20 cellular contexts compared by ENCODE assay signal in genomic region chr2:213537579-213537978, GRCh38.
DNase-seq lines count a peak whose midpoint lies in the region; ATAC-seq and TF ChIP-seq lines count a peak whose summit lies in the region.
"Had no signal": no experiment of that assay in that cellular context is flagged by ENCODE, and none has a peak within 500 bp of the region (broad histone marks: within the 10 kb centered on the region; RNA-seq: fewer than 3 reads in every experiment).

No MANE protein-coding gene starts in this region.

- POLR2A ChIA-PET in activated CD4-positive, alpha-beta T cell treated with anti-CD3 and anti-CD28 coated beads, Interleukin-2, amount 10 ng/mL, durations not matched to agents 7 days and 5 days (lab: Charles Lee), result no interaction called here

- TF ChIP-seq CTCF in osteocyte (IDR thresholded peaks at IDR 0.05), result no peak

- no peaks in the 10 kb centered on the region for H3K4me1 Mint-ChIP-seq in osteocyte (ENCODE audit: unreplicated experiment)
- H3K4me1 Mint-ChIP-seq in activated CD4-positive, alpha-beta T cell treated with anti-CD3 and anti-CD28 coated beads, Interleukin-2, amount 10 ng/mL, durations not matched to agents 7 days and 5 days, result no peaks in the 10 kb centered on the region
- H3K4me1 Mint-ChIP-seq: activated B cell treated with CpG ODN at 0.5 μM for 24 hours; activated CD8-positive, alpha-beta memory T cell treated with anti-CD3 and anti-CD28 coated beads, Interleukin-2, amount 10 ng/mL, durations not matched to agents 7 days and 5 days had no signal

- peaks cover 6% of the 10 kb centered on the region for H3K27me3 Mint-ChIP-seq in osteocyte (ENCODE audit: unreplicated experiment)
- H3K27me3 Mint-ChIP-seq in activated CD4-positive, alpha-beta T cell treated with anti-CD3 and anti-CD28 coated beads, Interleukin-2, amount 10 ng/mL, durations not matched to agents 7 days and 5 days, result no peaks in the 10 kb centered on the region
- H3K27me3 Mint-ChIP-seq: activated B cell treated with CpG ODN at 0.5 μM for 24 hours; activated CD8-positive, alpha-beta memory T cell treated with anti-CD3 and anti-CD28 coated beads, Interleukin-2, amount 10 ng/mL, durations not matched to agents 7 days and 5 days had no signal

- H3K36me3 Mint-ChIP-seq in osteocyte (ENCODE audit: unreplicated experiment), result no peaks in the 10 kb centered on the region
- no peaks in the 10 kb centered on the region for H3K36me3 Mint-ChIP-seq in activated CD4-positive, alpha-beta T cell treated with anti-CD3 and anti-CD28 coated beads, Interleukin-2, amount 10 ng/mL, durations not matched to agents 7 days and 5 days (ENCODE audit: low read depth)
- H3K36me3 Mint-ChIP-seq: activated CD8-positive, alpha-beta memory T cell treated with anti-CD3 and anti-CD28 coated beads, Interleukin-2, amount 10 ng/mL, durations not matched to agents 7 days and 5 days had no signal

- CTCF ChIA-PET in activated CD4-positive, alpha-beta T cell treated with anti-CD3 and anti-CD28 coated beads, Interleukin-2, amount 10 ng/mL, durations not matched to agents 7 days and 5 days (lab: Charles Lee), result no interaction called here

- H3K4me3 Mint-ChIP-seq in osteocyte (ENCODE audit: unreplicated experiment), result no peak overlapping the region
- H3K4me3 Mint-ChIP-seq in activated CD4-positive, alpha-beta T cell treated with anti-CD3 and anti-CD28 coated beads, Interleukin-2, amount 10 ng/mL, durations not matched to agents 7 days and 5 days, result no peak overlapping the region
- H3K4me3 Mint-ChIP-seq: activated B cell treated with CpG ODN at 0.5 μM for 24 hours; activated CD8-positive, alpha-beta memory T cell treated with anti-CD3 and anti-CD28 coated beads, Interleukin-2, amount 10 ng/mL, durations not matched to agents 7 days and 5 days had no signal

- no peaks in the 10 kb centered on the region for H3K9me3 Mint-ChIP-seq in osteocyte (ENCODE audit: unreplicated experiment)
- no peaks in the 10 kb centered on the region for H3K9me3 Mint-ChIP-seq in activated CD4-positive, alpha-beta T cell treated with anti-CD3 and anti-CD28 coated beads, Interleukin-2, amount 10 ng/mL, durations not matched to agents 7 days and 5 days
- H3K9me3 Mint-ChIP-seq: activated B cell treated with CpG ODN at 0.5 μM for 24 hours had no signal

- DNase-seq in DMS53 (lab: John Stamatoyannopoulos, UW), result peak; percentile 50
- no peak for DNase-seq in osteocyte (ENCODE audit: extremely low spot score, unreplicated experiment)
- DNase-seq in activated CD4-positive, alpha-beta T cell treated with anti-CD3 and anti-CD28 coated beads, Interleukin-2, amount 10 ng/mL, durations not matched to agents 7 days and 5 days, result no peak
- no peak for DNase-seq in SIG-M5 (lab: John Stamatoyannopoulos, UW)
- DNase-seq: 8988T; activated B cell treated with CpG ODN at 0.5 μM for 24 hours; activated CD8-positive, alpha-beta memory T cell treated with anti-CD3 and anti-CD28 coated beads, Interleukin-2, amount 10 ng/mL, durations not matched to agents 7 days and 5 days; activated effector memory CD4-positive, alpha-beta T cell treated with anti-CD3 and anti-CD28 coated beads, Interleukin-2, amount 50 U/mL, for 16 hours; NCI-H1105; NK-92 treated with Interleukin-12 subunit alpha and Interleukin-12 subunit beta, amount 100 ng/mL, for 24 hours; posterior cingulate gyrus; spleen; stimulated activated naive CD4-positive, alpha-beta T cell; trophoblast cell had no signal

- no peak overlapping the region for H3K27ac Mint-ChIP-seq in osteocyte (ENCODE audit: unreplicated experiment)
- no peak overlapping the region for H3K27ac Mint-ChIP-seq in activated CD4-positive, alpha-beta T cell treated with anti-CD3 and anti-CD28 coated beads, Interleukin-2, amount 10 ng/mL, durations not matched to agents 7 days and 5 days
- H3K27ac Mint-ChIP-seq: activated B cell treated with CpG ODN at 0.5 μM for 24 hours; activated CD8-positive, alpha-beta memory T cell treated with anti-CD3 and anti-CD28 coated beads, Interleukin-2, amount 10 ng/mL, durations not matched to agents 7 days and 5 days had no signal

- ATAC-seq in GM19025 (IDR thresholded peaks at IDR 0.05; ENCODE audit: low read depth, unreplicated experiment) (peak; percentile 44), GM21737 (IDR thresholded peaks at IDR 0.05; ENCODE audit: unreplicated experiment) (peak; percentile 71), HG03135 (IDR thresholded peaks at IDR 0.05; ENCODE audit: unreplicated experiment) (peak; percentile 64), HG03439 (IDR thresholded peaks at IDR 0.05; ENCODE audit: unreplicated experiment) (no peak)
- ATAC-seq: activated CD8-positive, alpha-beta memory T cell treated with anti-CD3 and anti-CD28 coated beads, Interleukin-2, amount 10 ng/mL, durations not matched to agents 7 days and 5 days; HCT116; Right ventricle myocardium inferior had no signal
